In genomic region chr11:78583889-78584288, GRCh38 we compare ENCODE assay signal across 2 cellular contexts.
TF ChIP-seq lines count a peak whose summit lies in the region.

No MANE protein-coding gene starts in this region.

TF ChIP-seq in SK-N-SH, 30 proteins besides CTCF, POLR2A, EP300 and RAD21 (continued from another document):
- TF ChIP-seq USF1 (IDR thresholded peaks at IDR 0.05; ENCODE audit: borderline replicate concordance, low read depth) (no peak), FOXJ3 (CRISPR knock-in tag; IDR thresholded peaks at IDR 0.05) (no peak), USF2 (IDR thresholded peaks at IDR 0.05; ENCODE audit: borderline replicate concordance, low read depth, low read length) (no peak)

TF ChIP-seq in SK-N-SH treated with all-trans-retinoic acid at 6 μM for 48 hours, 23 proteins besides CTCF, POLR2A, EP300 and RAD21 (continued from another document):
- TF ChIP-seq, protein P1, sequence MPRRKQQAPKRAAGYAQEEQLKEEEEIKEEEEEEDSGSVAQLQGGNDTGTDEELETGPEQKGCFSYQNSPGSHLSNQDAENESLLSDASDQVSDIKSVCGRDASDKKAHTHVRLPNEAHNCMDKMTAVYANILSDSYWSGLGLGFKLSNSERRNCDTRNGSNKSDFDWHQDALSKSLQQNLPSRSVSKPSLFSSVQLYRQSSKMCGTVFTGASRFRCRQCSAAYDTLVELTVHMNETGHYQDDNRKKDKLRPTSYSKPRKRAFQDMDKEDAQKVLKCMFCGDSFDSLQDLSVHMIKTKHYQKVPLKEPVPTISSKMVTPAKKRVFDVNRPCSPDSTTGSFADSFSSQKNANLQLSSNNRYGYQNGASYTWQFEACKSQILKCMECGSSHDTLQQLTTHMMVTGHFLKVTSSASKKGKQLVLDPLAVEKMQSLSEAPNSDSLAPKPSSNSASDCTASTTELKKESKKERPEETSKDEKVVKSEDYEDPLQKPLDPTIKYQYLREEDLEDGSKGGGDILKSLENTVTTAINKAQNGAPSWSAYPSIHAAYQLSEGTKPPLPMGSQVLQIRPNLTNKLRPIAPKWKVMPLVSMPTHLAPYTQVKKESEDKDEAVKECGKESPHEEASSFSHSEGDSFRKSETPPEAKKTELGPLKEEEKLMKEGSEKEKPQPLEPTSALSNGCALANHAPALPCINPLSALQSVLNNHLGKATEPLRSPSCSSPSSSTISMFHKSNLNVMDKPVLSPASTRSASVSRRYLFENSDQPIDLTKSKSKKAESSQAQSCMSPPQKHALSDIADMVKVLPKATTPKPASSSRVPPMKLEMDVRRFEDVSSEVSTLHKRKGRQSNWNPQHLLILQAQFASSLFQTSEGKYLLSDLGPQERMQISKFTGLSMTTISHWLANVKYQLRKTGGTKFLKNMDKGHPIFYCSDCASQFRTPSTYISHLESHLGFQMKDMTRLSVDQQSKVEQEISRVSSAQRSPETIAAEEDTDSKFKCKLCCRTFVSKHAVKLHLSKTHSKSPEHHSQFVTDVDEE (CRISPR knock-in tag; IDR thresholded peaks at IDR 0.05), result no peak
- TF ChIP-seq ZNF565 (CRISPR knock-in tag; conservative IDR thresholded peaks at IDR 0.05; ENCODE audit: low read depth) (no peak), TCF4 (CRISPR knock-in tag; IDR thresholded peaks at IDR 0.05; ENCODE audit: borderline replicate concordance) (no peak), GLIS3 (CRISPR knock-in tag; IDR thresholded peaks at IDR 0.05) (no peak), PATZ1 (CRISPR knock-in tag; IDR thresholded peaks at IDR 0.05; ENCODE audit: borderline replicate concordance) (no peak), ISL1 (CRISPR knock-in tag; IDR thresholded peaks at IDR 0.05) (no peak), ZNF8 (CRISPR knock-in tag; IDR thresholded peaks at IDR 0.05) (no peak), ZFP3 (CRISPR knock-in tag; IDR thresholded peaks at IDR 0.05) (no peak), BACH2 (CRISPR knock-in tag; IDR thresholded peaks at IDR 0.05; ENCODE audit: borderline replicate concordance) (no peak), RARB (CRISPR knock-in tag; IDR thresholded peaks at IDR 0.05) (no peak), POU6F1 (CRISPR knock-in tag; IDR thresholded peaks at IDR 0.05; ENCODE audit: borderline replicate concordance, low read depth) (no peak), ARNTL (CRISPR knock-in tag; IDR thresholded peaks at IDR 0.05; ENCODE audit: borderline replicate concordance, low read depth) (no peak), ZFP30 (CRISPR knock-in tag; IDR thresholded peaks at IDR 0.05) (no peak), PPARA (CRISPR knock-in tag; IDR thresholded peaks at IDR 0.05; ENCODE audit: borderline replicate concordance) (no peak), ZNF70 (CRISPR knock-in tag; IDR thresholded peaks at IDR 0.05) (no peak)
- TF ChIP-seq, protein P2, sequence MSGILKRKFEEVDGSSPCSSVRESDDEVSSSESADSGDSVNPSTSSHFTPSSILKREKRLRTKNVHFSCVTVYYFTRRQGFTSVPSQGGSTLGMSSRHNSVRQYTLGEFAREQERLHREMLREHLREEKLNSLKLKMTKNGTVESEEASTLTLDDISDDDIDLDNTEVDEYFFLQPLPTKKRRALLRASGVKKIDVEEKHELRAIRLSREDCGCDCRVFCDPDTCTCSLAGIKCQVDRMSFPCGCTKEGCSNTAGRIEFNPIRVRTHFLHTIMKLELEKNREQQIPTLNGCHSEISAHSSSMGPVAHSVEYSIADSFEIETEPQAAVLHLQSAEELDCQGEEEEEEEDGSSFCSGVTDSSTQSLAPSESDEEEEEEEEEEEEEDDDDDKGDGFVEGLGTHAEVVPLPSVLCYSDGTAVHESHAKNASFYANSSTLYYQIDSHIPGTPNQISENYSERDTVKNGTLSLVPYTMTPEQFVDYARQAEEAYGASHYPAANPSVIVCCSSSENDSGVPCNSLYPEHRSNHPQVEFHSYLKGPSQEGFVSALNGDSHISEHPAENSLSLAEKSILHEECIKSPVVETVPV (CRISPR knock-in tag; IDR thresholded peaks at IDR 0.05), result no peak
TF ChIP-seq in SK-N-SH treated with all-trans-retinoic acid at 6 μM for 48 hours: peak in this region for 0.
